ENCODE assay signal across 14 cellular contexts in genomic region chr4:2461246-2461960, GRCh38. TPM values are rescaled to one million over a fixed set of nuclear protein-coding genes. Genes with fewer than 3 reads are reported as not detected.
A peak's percentile ranks its signal among the peaks of the same experiment; 100 is the strongest.
DNase-seq lines count a peak whose midpoint lies in the region; ATAC-seq, FAIRE-seq and TF ChIP-seq lines count a peak whose summit lies in the region.
"Had no signal": no experiment of that assay in that cellular context is flagged by ENCODE, and none has a peak within 500 bp of the region (broad histone marks: within the 10 kb centered on the region; RNA-seq: fewer than 3 reads in every experiment).

No MANE protein-coding gene starts in this region.

- no peaks in the 10 kb centered on the region for H3K27me3 Mint-ChIP-seq in activated naive CD4-positive, alpha-beta T cell treated with anti-CD3 and anti-CD28 coated beads for 36 hours (ENCODE audit: low read depth)
- H3K27me3 Mint-ChIP-seq in activated B cell treated with CpG ODN at 0.5 μM for 24 hours, result peaks cover 4% of the 10 kb centered on the region
- peaks cover 13% of the 10 kb centered on the region for H3K27me3 Mint-ChIP-seq in stimulated activated memory B cell treated with anti-CD40 and anti-IgM and Interleukin-4, amounts not matched to agents 10 μg/mL and 1 μg/mL and 100 μg/mL, for 72 hours

- DNase-seq in activated naive CD4-positive, alpha-beta T cell treated with anti-CD3 and anti-CD28 coated beads for 36 hours, result no peak
- DNase-seq in activated naive CD4-positive, alpha-beta T cell (lab: John Stamatoyannopoulos, UW), result no peak
- DNase-seq in activated B cell treated with CpG ODN at 0.5 μM for 24 hours (no peak), kidney (peak; percentile 64), SHP77 (lab: John Stamatoyannopoulos, UW) (no peak)
- DNase-seq: hippocampal formation; lower lobe of right lung; NCI-H2081 treated with DMSO at 0.1 percent for 48 hours; NK-92 treated with Interleukin-12 subunit alpha and Interleukin-12 subunit beta, amount 100 ng/mL, for 24 hours; SIG-M5; stimulated activated CD4-positive, alpha-beta T cell treated with anti-CD3 and anti-CD28 coated beads, Interleukin-1b, Interleukin-23, amount 100 ng/mL, for 48 hours had no signal

- no peaks in the 10 kb centered on the region for H3K9me3 ChIP-seq in kidney (ENCODE audit: control insufficient read depth in 1 of 2, low read length in 2 of 2)
- H3K9me3 ChIP-seq: lower lobe of right lung had no signal

- H3K36me3 Mint-ChIP-seq in activated naive CD4-positive, alpha-beta T cell treated with anti-CD3 and anti-CD28 coated beads for 36 hours (ENCODE audit: low read depth), result no peaks in the 10 kb centered on the region
- no peaks in the 10 kb centered on the region for H3K36me3 Mint-ChIP-seq in activated B cell treated with CpG ODN at 0.5 μM for 24 hours (ENCODE audit: low read depth)
- no peaks in the 10 kb centered on the region for H3K36me3 Mint-ChIP-seq in stimulated activated memory B cell treated with anti-CD40 and anti-IgM and Interleukin-4, amounts not matched to agents 10 μg/mL and 1 μg/mL and 100 μg/mL, for 72 hours

- FAIRE-seq in kidney (lab: Jason Lieb, UNC), result no peak

- no peak for TF ChIP-seq CTCF in activated B cell treated with CpG ODN at 0.5 μM for 24 hours (IDR thresholded peaks at IDR 0.05)
- TF ChIP-seq CTCF in kidney (IDR thresholded peaks at IDR 0.05; ENCODE audit: borderline replicate concordance, extremely low read depth, insufficient read depth), result no peak

- POLR2A ChIA-PET in activated B cell treated with CpG ODN at 0.5 μM for 24 hours (lab: Charles Lee), result interaction anchor here (1.1 kb wide), 1 partner anchor 199 kb away, joined by 3 read pairs; no protein-coding TSS in a partner anchor

- no peak for ATAC-seq in activated B cell treated with CpG ODN at 0.5 μM for 24 hours (ENCODE audit: low read depth)
- ATAC-seq in stimulated activated memory B cell treated with anti-CD40 and anti-IgM and Interleukin-4, amounts not matched to agents 10 μg/mL and 1 μg/mL and 100 μg/mL, for 72 hours, result no peak
- no peak for ATAC-seq in GM21360 (IDR thresholded peaks at IDR 0.05; ENCODE audit: unreplicated experiment)
- no peak for ATAC-seq in HG03159 (IDR thresholded peaks at IDR 0.05; ENCODE audit: unreplicated experiment)

- H3K9me3 Mint-ChIP-seq in activated naive CD4-positive, alpha-beta T cell treated with anti-CD3 and anti-CD28 coated beads for 36 hours, result no peaks in the 10 kb centered on the region
- no peaks in the 10 kb centered on the region for H3K9me3 Mint-ChIP-seq in activated B cell treated with CpG ODN at 0.5 μM for 24 hours
- no peaks in the 10 kb centered on the region for H3K9me3 Mint-ChIP-seq in stimulated activated memory B cell treated with anti-CD40 and anti-IgM and Interleukin-4, amounts not matched to agents 10 μg/mL and 1 μg/mL and 100 μg/mL, for 72 hours

- no peak overlapping the region for H3K27ac Mint-ChIP-seq in activated naive CD4-positive, alpha-beta T cell treated with anti-CD3 and anti-CD28 coated beads for 36 hours
- H3K27ac Mint-ChIP-seq in activated B cell treated with CpG ODN at 0.5 μM for 24 hours, result no peak overlapping the region
- H3K27ac Mint-ChIP-seq in stimulated activated memory B cell treated with anti-CD40 and anti-IgM and Interleukin-4, amounts not matched to agents 10 μg/mL and 1 μg/mL and 100 μg/mL, for 72 hours, result peak overlapping the region; percentile 55

- CTCF ChIA-PET in activated naive CD4-positive, alpha-beta T cell treated with anti-CD3 and anti-CD28 coated beads for 36 hours (lab: Charles Lee), result interaction anchor here (0.7 to 1.4 kb wide), 5 partner anchors 17 to 219 kb away, joined by 3 to 4 read pairs (median 3); partner anchors contain the start of genes HAUS3 and POLN
- CTCF ChIA-PET in activated B cell treated with CpG ODN at 0.5 μM for 24 hours (lab: Charles Lee), result interaction anchor here (1.0 to 1.8 kb wide), 4 partner anchors 20 to 241 kb away, joined by 3 to 17 read pairs (median 6); partner anchors contain the start of gene FAM193A

- H3K9ac ChIP-seq in kidney (ENCODE audit: low read length in 2 of 2), result no peak overlapping the region

- H3K4me3 ChIP-seq in kidney (ENCODE audit: low read length in 2 of 2), result no peak overlapping the region

- H3K27ac ChIP-seq in kidney (ENCODE audit: low read depth in 2 of 2, low read length in 2 of 2), result no peak overlapping the region
- H3K27ac ChIP-seq: lower lobe of right lung had no signal

- intact Hi-C loops in activated naive CD4-positive, alpha-beta T cell treated with anti-CD3 and anti-CD28 coated beads for 36 hours (cut with micrococcal nuclease), result loop anchor here (10.0 kb wide), 2 partner anchors 473 to 737 kb away; partner anchors contain the start of genes TACC3 and TMEM129
- intact Hi-C loops in activated B cell treated with CpG ODN at 0.5 μM for 24 hours (cut with micrococcal nuclease) (no loop called here), kidney (cut with DNase I) (no loop called here)

- H3K4me1 Mint-ChIP-seq in activated naive CD4-positive, alpha-beta T cell treated with anti-CD3 and anti-CD28 coated beads for 36 hours (ENCODE audit: low read depth), result peaks cover 10% of the 10 kb centered on the region
- peaks cover 10% of the 10 kb centered on the region for H3K4me1 Mint-ChIP-seq in activated B cell treated with CpG ODN at 0.5 μM for 24 hours
- H3K4me1 Mint-ChIP-seq in stimulated activated memory B cell treated with anti-CD40 and anti-IgM and Interleukin-4, amounts not matched to agents 10 μg/mL and 1 μg/mL and 100 μg/mL, for 72 hours, result peaks cover 24% of the 10 kb centered on the region

- peak overlapping the region; percentile 41 for H3K4me3 Mint-ChIP-seq in activated naive CD4-positive, alpha-beta T cell treated with anti-CD3 and anti-CD28 coated beads for 36 hours
- H3K4me3 Mint-ChIP-seq in activated B cell treated with CpG ODN at 0.5 μM for 24 hours, result peak overlapping the region; percentile 44
- H3K4me3 Mint-ChIP-seq in stimulated activated memory B cell treated with anti-CD40 and anti-IgM and Interleukin-4, amounts not matched to agents 10 μg/mL and 1 μg/mL and 100 μg/mL, for 72 hours, result peak overlapping the region; percentile 78

- H3K4me1 ChIP-seq in kidney (ENCODE audit: control insufficient read depth in 1 of 2, insufficient read depth in 1 of 2, low read depth in 1 of 2, low read length in 2 of 2), result peaks cover 0 to 7% of the 10 kb centered on the region in 2 donors

- H3K36me3 ChIP-seq in kidney (ENCODE audit: control insufficient read depth in 1 of 2, insufficient read depth in 2 of 2, low read length in 2 of 2), result no peaks in the 10 kb centered on the region
- H3K36me3 ChIP-seq: lower lobe of right lung had no signal

RNA-seq across cellular contexts. Expression of gene RNF4, which starts 7.5 kb away (rescaled TPM):
- 10 to 100 TPM; 69.2 to 73.1 TPM for total RNA-seq in activated naive CD4-positive, alpha-beta T cell treated with anti-CD3 and anti-CD28 coated beads for 36 hours
- 93.5 and 93.6 TPM in 2 replicates for total RNA-seq in activated B cell treated with CpG ODN at 0.5 μM for 24 hours
- total RNA-seq in kidney, result 61.5 TPM
- 24.2 TPM for polyA plus RNA-seq in kidney (ENCODE audit: insufficient read depth, low read depth, low replicate concordance)

RNA-seq across cellular contexts. Expression of gene CFAP99, which starts 42.6 kb away (rescaled TPM):
- total RNA-seq in activated naive CD4-positive, alpha-beta T cell treated with anti-CD3 and anti-CD28 coated beads for 36 hours, result not detected
- total RNA-seq in activated B cell treated with CpG ODN at 0.5 μM for 24 hours (not detected in 2 replicates), kidney (1.7 TPM)
- 1.5 TPM for polyA plus RNA-seq in kidney (ENCODE audit: insufficient read depth, low read depth, low replicate concordance)

RNA-seq across cellular contexts. Expression of gene ZFYVE28, which starts 43.0 kb away (rescaled TPM):
- total RNA-seq in activated naive CD4-positive, alpha-beta T cell treated with anti-CD3 and anti-CD28 coated beads for 36 hours, result 1 to 10 TPM; 5.3 to 6.2 TPM
- 5.9 and 6.1 TPM in 2 replicates for total RNA-seq in activated B cell treated with CpG ODN at 0.5 μM for 24 hours
- 18.9 TPM for total RNA-seq in kidney
- 8.0 TPM for polyA plus RNA-seq in kidney (ENCODE audit: insufficient read depth, low read depth, low replicate concordance)
